9 cellular contexts compared by ENCODE assay signal in the genomic region with DNA sequence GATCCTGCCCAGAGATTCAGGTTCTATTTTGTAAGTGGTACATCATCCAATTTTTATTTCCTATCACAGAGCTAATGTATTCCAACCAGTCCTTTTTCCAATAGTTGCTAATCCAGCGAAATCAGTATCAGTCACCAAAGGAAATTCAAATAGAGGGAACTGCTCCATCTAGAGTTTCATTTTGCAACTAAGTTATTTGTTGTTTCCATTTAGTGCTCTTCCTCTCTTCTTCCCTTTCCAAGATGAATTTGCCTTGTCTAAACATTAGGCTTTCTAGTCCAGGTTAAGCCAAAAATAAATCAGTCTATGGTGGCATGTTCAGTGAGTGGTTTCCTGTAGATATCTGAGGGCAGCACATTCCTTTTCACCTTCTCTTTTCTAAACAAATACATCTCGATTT.
A peak's percentile ranks its signal among the peaks of the same experiment; 100 is the strongest.
DNase-seq lines count a peak whose midpoint lies in the region; ATAC-seq and TF ChIP-seq lines count a peak whose summit lies in the region.
"Had no signal": no experiment of that assay in that cellular context is flagged by ENCODE, and none has a peak within 500 bp of the region (broad histone marks: within the 10 kb centered on the region; RNA-seq: fewer than 3 reads in every experiment).

No MANE protein-coding gene starts in this region.

- no peaks in the 10 kb centered on the region for H3K9me3 Mint-ChIP-seq in activated T-cell treated with anti-CD3 and anti-CD28 coated beads, Interleukin-2, amount 50 U/mL, for 72 hours

- H3K4me1 Mint-ChIP-seq in activated T-cell treated with anti-CD3 and anti-CD28 coated beads, Interleukin-2, amount 50 U/mL, for 72 hours (ENCODE audit: low read depth) = no peaks in the 10 kb centered on the region

- H3K27me3 ChIP-seq in neural cell (ENCODE audit: insufficient read depth, low read depth, low read length) = no peaks in the 10 kb centered on the region

- TF ChIP-seq CTCF in C4-2B (conservative IDR thresholded peaks at IDR 0.05) (peak; percentile 68), neural cell (IDR thresholded peaks at IDR 0.05; ENCODE audit: poor library complexity, severe bottlenecking) (peak; percentile 56)

- H3K4me3 ChIP-seq in neural cell (ENCODE audit: low read length) = no peak overlapping the region

- H3K9me2 ChIP-seq in neural cell (ENCODE audit: insufficient read depth, low read length) = no peaks in the 10 kb centered on the region

- DNase-seq in M059J (ENCODE audit: low read depth) = peak; percentile 80
- DNase-seq in dermis blood vessel endothelial cell = peak; percentile 64
- no peak for DNase-seq in activated T-cell treated with anti-CD3 and anti-CD28 coated beads, Interleukin-2, amount 50 U/mL, for 72 hours
- DNase-seq in stimulated activated naive CD4-positive, alpha-beta T cell (lab: John Stamatoyannopoulos, UW) = no peak
- no peak for DNase-seq in mucosa of gallbladder (ENCODE audit: low spot score)
- DNase-seq: occipital lobe had no signal

- H2AFZ ChIP-seq in neural cell (ENCODE audit: low read depth, low read length) = no peak overlapping the region

- ATAC-seq in GM19328 (IDR thresholded peaks at IDR 0.05; ENCODE audit: unreplicated experiment) = no peak
- ATAC-seq in activated T-cell treated with anti-CD3 and anti-CD28 coated beads, Interleukin-2, amount 50 U/mL, for 72 hours (replicated peaks in 1 of 2) = no peak

- TF ChIP-seq RAD21 in neural cell (conservative IDR thresholded peaks at IDR 0.05) = peak; percentile 59

- H3K27ac ChIP-seq in C4-2B (no peak overlapping the region), neural cell (ENCODE audit: low read length) (no peak overlapping the region)

- H3K36me3 ChIP-seq in neural cell (ENCODE audit: insufficient read depth, low read length) = no peaks in the 10 kb centered on the region

- no peak overlapping the region for H3K9ac ChIP-seq in neural cell (ENCODE audit: low read length)

- no peak overlapping the region for H3K4me2 ChIP-seq in neural cell (ENCODE audit: low read length)

- no peaks in the 10 kb centered on the region for H3K36me3 Mint-ChIP-seq in activated T-cell treated with anti-CD3 and anti-CD28 coated beads, Interleukin-2, amount 50 U/mL, for 72 hours (ENCODE audit: insufficient read depth in 2 of 2)

- no peak overlapping the region for H3K27ac Mint-ChIP-seq in activated T-cell treated with anti-CD3 and anti-CD28 coated beads, Interleukin-2, amount 50 U/mL, for 72 hours

- TF ChIP-seq EP300 in neural cell (conservative IDR thresholded peaks at IDR 0.05; ENCODE audit: poor library complexity, severe bottlenecking) = no peak

- no peaks in the 10 kb centered on the region for H3K9me3 ChIP-seq in neural cell (ENCODE audit: low read length)

- H3K27me3 Mint-ChIP-seq in activated T-cell treated with anti-CD3 and anti-CD28 coated beads, Interleukin-2, amount 50 U/mL, for 72 hours (ENCODE audit: low read depth) = no peaks in the 10 kb centered on the region

- H3K79me2 ChIP-seq in neural cell (replicated peaks; ENCODE audit: insufficient read depth, low read length) = no peaks in the 10 kb centered on the region

- H3K4me3 Mint-ChIP-seq in activated T-cell treated with anti-CD3 and anti-CD28 coated beads, Interleukin-2, amount 50 U/mL, for 72 hours = no peak overlapping the region

- no peaks in the 10 kb centered on the region for H3F3A ChIP-seq in neural cell (ENCODE audit: insufficient read depth, low read length, poor library complexity, severe bottlenecking)

- no peaks in the 10 kb centered on the region for H4K20me1 ChIP-seq in neural cell (ENCODE audit: insufficient read depth)

TF ChIP-seq in neural cell, 6 proteins besides CTCF, POLR2A, EP300 and RAD21:
- TF ChIP-seq SMC3 (conservative IDR thresholded peaks at IDR 0.05; ENCODE audit: poor library complexity) = peak; percentile 50
- no peak for TF ChIP-seq POLR2AphosphoS5 (IDR thresholded peaks at IDR 0.05)
- TF ChIP-seq, protein P1, sequence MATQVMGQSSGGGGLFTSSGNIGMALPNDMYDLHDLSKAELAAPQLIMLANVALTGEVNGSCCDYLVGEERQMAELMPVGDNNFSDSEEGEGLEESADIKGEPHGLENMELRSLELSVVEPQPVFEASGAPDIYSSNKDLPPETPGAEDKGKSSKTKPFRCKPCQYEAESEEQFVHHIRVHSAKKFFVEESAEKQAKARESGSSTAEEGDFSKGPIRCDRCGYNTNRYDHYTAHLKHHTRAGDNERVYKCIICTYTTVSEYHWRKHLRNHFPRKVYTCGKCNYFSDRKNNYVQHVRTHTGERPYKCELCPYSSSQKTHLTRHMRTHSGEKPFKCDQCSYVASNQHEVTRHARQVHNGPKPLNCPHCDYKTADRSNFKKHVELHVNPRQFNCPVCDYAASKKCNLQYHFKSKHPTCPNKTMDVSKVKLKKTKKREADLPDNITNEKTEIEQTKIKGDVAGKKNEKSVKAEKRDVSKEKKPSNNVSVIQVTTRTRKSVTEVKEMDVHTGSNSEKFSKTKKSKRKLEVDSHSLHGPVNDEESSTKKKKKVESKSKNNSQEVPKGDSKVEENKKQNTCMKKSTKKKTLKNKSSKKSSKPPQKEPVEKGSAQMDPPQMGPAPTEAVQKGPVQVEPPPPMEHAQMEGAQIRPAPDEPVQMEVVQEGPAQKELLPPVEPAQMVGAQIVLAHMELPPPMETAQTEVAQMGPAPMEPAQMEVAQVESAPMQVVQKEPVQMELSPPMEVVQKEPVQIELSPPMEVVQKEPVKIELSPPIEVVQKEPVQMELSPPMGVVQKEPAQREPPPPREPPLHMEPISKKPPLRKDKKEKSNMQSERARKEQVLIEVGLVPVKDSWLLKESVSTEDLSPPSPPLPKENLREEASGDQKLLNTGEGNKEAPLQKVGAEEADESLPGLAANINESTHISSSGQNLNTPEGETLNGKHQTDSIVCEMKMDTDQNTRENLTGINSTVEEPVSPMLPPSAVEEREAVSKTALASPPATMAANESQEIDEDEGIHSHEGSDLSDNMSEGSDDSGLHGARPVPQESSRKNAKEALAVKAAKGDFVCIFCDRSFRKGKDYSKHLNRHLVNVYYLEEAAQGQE (IDR thresholded peaks at IDR 0.05; ENCODE audit: borderline replicate concordance) = no peak

Comparison
In these comparisons a context has a peak if more than half of its experiments do, and no peak if none do; other contexts are left out.
1. DNase-seq: peak in M059J (single experiment) and dermis blood vessel endothelial cell (single experiment); none in activated T-cell treated with anti-CD3 and anti-CD28 coated beads, Interleukin-2, amount 50 U/mL, for 72 hours (0 of 2), stimulated activated naive CD4-positive, alpha-beta T cell (0 of 6) and mucosa of gallbladder (single experiment).